ENCODE assay signal across 28 cellular contexts in genomic region chr2:199718074-199718473, GRCh38.
"Had no signal": no experiment of that assay in that cellular context is flagged by ENCODE, and none has a peak within 500 bp of the region (broad histone marks: within the 10 kb centered on the region; RNA-seq: fewer than 3 reads in every experiment).

No MANE protein-coding gene starts in this region.

- H3K27me3 Mint-ChIP-seq: dendritic cell treated with granulocyte-macrophage colony-stimulating factor and Interleukin-4, amounts not matched to agents 40 ng/mL and 50 ng/mL, for 4 days; effector memory CD8-positive, alpha-beta T cell had no signal

- ATAC-seq: effector memory CD8-positive, alpha-beta T cell; esophagus mucosa; foreskin keratinocyte; gastrocnemius medialis; gastroesophageal sphincter; heart left ventricle; heart right ventricle had no signal

- H3K27ac Mint-ChIP-seq: effector memory CD8-positive, alpha-beta T cell; endodermal cell had no signal

- H3K4me1 Mint-ChIP-seq: endodermal cell had no signal

- H3K4me3 Mint-ChIP-seq: dendritic cell treated with granulocyte-macrophage colony-stimulating factor and Interleukin-4, amounts not matched to agents 40 ng/mL and 50 ng/mL, for 4 days; effector memory CD8-positive, alpha-beta T cell; endodermal cell had no signal

- H3K4me1 ChIP-seq: colonic mucosa, foreskin keratinocyte, gastrocnemius medialis, gastroesophageal sphincter, heart left ventricle, heart right ventricle had no signal

- H3K36me3 ChIP-seq: colonic mucosa, esophagus muscularis mucosa, esophagus squamous epithelium, gastrocnemius medialis, gastroesophageal sphincter, heart left ventricle, heart right ventricle had no signal

- H3K27ac ChIP-seq: colonic mucosa, coronary artery, dorsolateral prefrontal cortex, epithelial cell of prostate, esophagus muscularis mucosa, esophagus squamous epithelium, foreskin keratinocyte, gastrocnemius medialis, gastroesophageal sphincter, heart left ventricle, heart right ventricle had no signal

- H3K27me3 ChIP-seq: colonic mucosa, dorsolateral prefrontal cortex, esophagus muscularis mucosa, esophagus squamous epithelium, foreskin keratinocyte, gastrocnemius medialis, gastroesophageal sphincter, heart left ventricle, heart right ventricle had no signal

- H3K9me3 Mint-ChIP-seq: effector memory CD8-positive, alpha-beta T cell; endodermal cell had no signal

- H3K9me3 ChIP-seq: colonic mucosa, esophagus squamous epithelium, gastrocnemius medialis had no signal

- FAIRE-seq: colon, endothelial cell of umbilical vein, frontal cortex had no signal

- H3K4me3 ChIP-seq: colonic mucosa, coronary artery, dorsolateral prefrontal cortex, esophagus muscularis mucosa, esophagus squamous epithelium, gastrocnemius medialis, gastroesophageal sphincter, heart left ventricle, heart right ventricle had no signal

- DNase-seq: colonic mucosa; cortex of kidney; dermis blood vessel endothelial cell; dorsolateral prefrontal cortex; effector CD4-positive, alpha-beta T cell; effector CD8-positive, alpha-beta T cell; effector memory CD4-positive, alpha-beta T cell; effector memory CD8-positive, alpha-beta T cell; endodermal cell; erythroblast; esophagus squamous epithelium; foreskin fibroblast; foreskin keratinocyte; foreskin melanocyte; gastrocnemius medialis; glutamatergic neuron; head of caudate nucleus; heart left ventricle; heart right ventricle had no signal
